Comparison of ENCODE assay signal across 11 cellular contexts in the genomic region with DNA sequence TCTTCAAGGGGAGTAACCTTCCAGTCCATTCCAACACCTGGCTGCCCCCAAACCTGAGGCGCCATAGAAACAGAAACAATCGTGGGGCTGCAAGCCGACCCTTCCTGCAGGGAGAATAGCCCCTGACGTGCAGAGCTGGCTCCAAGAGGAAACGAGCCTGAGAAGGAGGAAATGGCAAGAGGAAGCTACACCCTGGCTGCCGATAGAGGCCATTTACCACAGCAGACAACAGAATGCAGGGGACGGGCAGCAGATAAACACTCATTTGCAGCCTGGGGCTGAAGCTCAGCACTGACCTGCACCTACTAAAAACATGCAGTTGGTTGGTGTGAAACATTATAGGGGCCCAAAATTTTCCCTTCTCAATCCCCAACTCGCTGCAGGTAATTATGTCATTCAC. TPM values are rescaled to one million over a fixed set of nuclear protein-coding genes. Genes with fewer than 3 reads are reported as not detected.
DNase-seq lines count a peak whose midpoint lies in the region; ATAC-seq and TF ChIP-seq lines count a peak whose summit lies in the region.
"Had no signal": no experiment of that assay in that cellular context is flagged by ENCODE, and none has a peak within 500 bp of the region (broad histone marks: within the 10 kb centered on the region; RNA-seq: fewer than 3 reads in every experiment).

No MANE protein-coding gene starts in this region.

- peaks cover 0 to 1% (median 0%) of the 10 kb centered on the region in 11 donors for H3K9me3 Mint-ChIP-seq in naive thymus-derived CD4-positive, alpha-beta T cell
- no peaks in the 10 kb centered on the region for H3K9me3 Mint-ChIP-seq in chondrocyte (ENCODE audit: low read depth)

- no peaks in the 10 kb centered on the region for H3K36me3 ChIP-seq in effector memory CD4-positive, alpha-beta T cell (ENCODE audit: control insufficient read depth, insufficient read depth, low read length)
- H3K36me3 ChIP-seq in naive thymus-derived CD4-positive, alpha-beta T cell (ENCODE audit: control insufficient read depth in 2 of 3, insufficient read depth in 3 of 3, low read length in 3 of 3), result no peaks in the 10 kb centered on the region
- no peaks in the 10 kb centered on the region for H3K36me3 ChIP-seq in WERI-Rb-1
- H3K36me3 ChIP-seq: prostate gland had no signal

- H3K4me1 ChIP-seq in effector memory CD4-positive, alpha-beta T cell (ENCODE audit: control insufficient read depth, insufficient read depth, low read length, poor library complexity, severe bottlenecking), result peaks cover 31% of the 10 kb centered on the region
- peaks cover 20 to 38% of the 10 kb centered on the region in 2 donors for H3K4me1 ChIP-seq in naive thymus-derived CD4-positive, alpha-beta T cell (ENCODE audit: control insufficient read depth in 2 of 2, insufficient read depth in 2 of 2, low read length in 2 of 2)
- H3K4me1 ChIP-seq: prostate gland had no signal

- TF ChIP-seq CTCF in WERI-Rb-1 (IDR thresholded peaks at IDR 0.05; ENCODE audit: low read depth, low read length), result no peak
- TF ChIP-seq CTCF in omental fat pad (IDR thresholded peaks at IDR 0.05), result no peak
- TF ChIP-seq CTCF in chondrocyte (IDR thresholded peaks at IDR 0.05), result no peak

- no peaks in the 10 kb centered on the region for H3K27me3 ChIP-seq in effector memory CD4-positive, alpha-beta T cell (replicated peaks; ENCODE audit: control insufficient read depth, insufficient read depth, low read length, poor library complexity, severe bottlenecking)
- no peaks in the 10 kb centered on the region for H3K27me3 ChIP-seq in naive thymus-derived CD4-positive, alpha-beta T cell (ENCODE audit: control insufficient read depth in 2 of 2, insufficient read depth in 2 of 2, low read length in 2 of 2)
- peaks cover 100% of the 10 kb centered on the region for H3K27me3 ChIP-seq in WERI-Rb-1 (ENCODE audit: insufficient read depth, low read depth, severe bottlenecking)

- peak overlapping the region; percentile 14 for H3K4me3 ChIP-seq in effector memory CD4-positive, alpha-beta T cell (ENCODE audit: insufficient read depth, low read depth, low read length, poor library complexity, severe bottlenecking)
- H3K4me3 ChIP-seq in naive thymus-derived CD4-positive, alpha-beta T cell (ENCODE audit: low read length), result no peak overlapping the region
- H3K4me3 ChIP-seq in WERI-Rb-1 (ENCODE audit: low read depth, low read length), result no peak overlapping the region
- H3K4me3 ChIP-seq: prostate gland had no signal

- ATAC-seq in naive thymus-derived CD4-positive, alpha-beta T cell, result peak; percentile 71
- ATAC-seq in omental fat pad (ENCODE audit: low FRiP score), result no peak
- ATAC-seq in GM19395 (IDR thresholded peaks at IDR 0.05; ENCODE audit: unreplicated experiment), result no peak

- no peaks in the 10 kb centered on the region for H3K36me3 Mint-ChIP-seq in naive thymus-derived CD4-positive, alpha-beta T cell
- H3K36me3 Mint-ChIP-seq in chondrocyte (ENCODE audit: low read depth), result no peaks in the 10 kb centered on the region

- peak overlapping the region; percentile 50 to 73 (median 65) for H3K4me3 Mint-ChIP-seq in naive thymus-derived CD4-positive, alpha-beta T cell
- H3K4me3 Mint-ChIP-seq in chondrocyte (ENCODE audit: unreplicated experiment), result no peak overlapping the region

- H3K4me1 Mint-ChIP-seq in naive thymus-derived CD4-positive, alpha-beta T cell, result peaks cover 22 to 53% (median 46%) of the 10 kb centered on the region in 7 donors
- H3K4me1 Mint-ChIP-seq in chondrocyte (ENCODE audit: low read depth), result no peaks in the 10 kb centered on the region

- CTCF ChIA-PET in naive thymus-derived CD4-positive, alpha-beta T cell (lab: Charles Lee), result no interaction called here

- intact Hi-C loops in naive thymus-derived CD4-positive, alpha-beta T cell (cut with micrococcal nuclease), result no loop called here

- H3K27ac ChIP-seq in effector memory CD4-positive, alpha-beta T cell (ENCODE audit: insufficient read depth, low read length, poor library complexity, severe bottlenecking), result no peak overlapping the region
- H3K27ac ChIP-seq in naive thymus-derived CD4-positive, alpha-beta T cell (ENCODE audit: low read depth, low read length), result no peak overlapping the region
- H3K27ac ChIP-seq in WERI-Rb-1, result no peak overlapping the region
- H3K27ac ChIP-seq: prostate gland had no signal

- peak overlapping the region in 4 of 9 donors; percentile 12 to 68 (median 38) for H3K27ac Mint-ChIP-seq in naive thymus-derived CD4-positive, alpha-beta T cell
- H3K27ac Mint-ChIP-seq in chondrocyte (ENCODE audit: unreplicated experiment), result no peak overlapping the region

- peaks cover 0 to 36% (median 0%) of the 10 kb centered on the region in 5 donors for H3K27me3 Mint-ChIP-seq in naive thymus-derived CD4-positive, alpha-beta T cell
- H3K27me3 Mint-ChIP-seq in chondrocyte (ENCODE audit: low read depth), result peaks cover 49% of the 10 kb centered on the region

- H3K9me3 ChIP-seq in effector memory CD4-positive, alpha-beta T cell (ENCODE audit: control insufficient read depth, low read length), result no peaks in the 10 kb centered on the region
- H3K9me3 ChIP-seq in naive thymus-derived CD4-positive, alpha-beta T cell (ENCODE audit: control insufficient read depth in 2 of 3, low read length in 3 of 3), result no peaks in the 10 kb centered on the region
- H3K9me3 ChIP-seq in WERI-Rb-1 (ENCODE audit: severe bottlenecking), result peaks cover 5% of the 10 kb centered on the region
- H3K9me3 ChIP-seq: prostate gland had no signal

- POLR2A ChIA-PET in naive thymus-derived CD4-positive, alpha-beta T cell (lab: Charles Lee), result no interaction called here

- peak; percentile 26 for DNase-seq in GDM1 (lab: John Stamatoyannopoulos, UW)
- DNase-seq in NCI-H69 (lab: John Stamatoyannopoulos, UW), result peak; percentile 62
- no peak for DNase-seq in effector memory CD4-positive, alpha-beta T cell
- DNase-seq in naive thymus-derived CD4-positive, alpha-beta T cell, result peak in 1 of 9 donors; percentile 19
- DNase-seq in WERI-Rb-1, result no peak
- DNase-seq in omental fat pad (ENCODE audit: low spot score), result no peak
- no peak for DNase-seq in chondrocyte (ENCODE audit: low spot score)
- DNase-seq: KG1 had no signal

RNA-seq across cellular contexts. Expression of a gene that starts 8.7 kb away (rescaled TPM):
- under 1 TPM in 1 of 5 experiments, not detected in 4; 0.29 TPM for total RNA-seq in naive thymus-derived CD4-positive, alpha-beta T cell
- polyA plus RNA-seq in naive thymus-derived CD4-positive, alpha-beta T cell, result not detected
- total RNA-seq in omental fat pad (10 to 100 TPM in 1 of 4 donors, 1 to 10 TPM in 3; 6.4 to 15.3 (median 7.7) TPM), chondrocyte (0.17 TPM in 1 of 3 replicates, not detected in the others)
- total RNA-seq: SK-MEL-5 had no signal

RNA-seq across cellular contexts. Expression of a gene that starts 8.9 kb away (rescaled TPM):
- total RNA-seq in naive thymus-derived CD4-positive, alpha-beta T cell, result not detected
- under 1 TPM in 1 of 2 donors, not detected in 1; 0.04 TPM for polyA plus RNA-seq in naive thymus-derived CD4-positive, alpha-beta T cell
- total RNA-seq in omental fat pad, result 10 to 100 TPM; 15.6 to 77.9 (median 25.4) TPM
- total RNA-seq in chondrocyte, result 0.10 to 0.20 TPM in 2 of 3 replicates, not detected in the other

Comparison
In these comparisons a context has a peak if more than half of its experiments do, and no peak if none do; other contexts are left out.
1. DNase-seq: peak in GDM1 (single experiment) and NCI-H69 (single experiment); none in effector memory CD4-positive, alpha-beta T cell (0 of 3), WERI-Rb-1 (single experiment), omental fat pad (single experiment) and chondrocyte (single experiment).
2. RNA of a gene that starts 8.9 kb away (total RNA-seq): 15.6 to 77.9 TPM in omental fat pad; 0.10 to 0.20 TPM in chondrocyte and not detected in naive thymus-derived CD4-positive, alpha-beta T cell; every median in the first group is over 10 times any median in the second.